ENCODE assay signal across 10 cellular contexts in the genomic region with DNA sequence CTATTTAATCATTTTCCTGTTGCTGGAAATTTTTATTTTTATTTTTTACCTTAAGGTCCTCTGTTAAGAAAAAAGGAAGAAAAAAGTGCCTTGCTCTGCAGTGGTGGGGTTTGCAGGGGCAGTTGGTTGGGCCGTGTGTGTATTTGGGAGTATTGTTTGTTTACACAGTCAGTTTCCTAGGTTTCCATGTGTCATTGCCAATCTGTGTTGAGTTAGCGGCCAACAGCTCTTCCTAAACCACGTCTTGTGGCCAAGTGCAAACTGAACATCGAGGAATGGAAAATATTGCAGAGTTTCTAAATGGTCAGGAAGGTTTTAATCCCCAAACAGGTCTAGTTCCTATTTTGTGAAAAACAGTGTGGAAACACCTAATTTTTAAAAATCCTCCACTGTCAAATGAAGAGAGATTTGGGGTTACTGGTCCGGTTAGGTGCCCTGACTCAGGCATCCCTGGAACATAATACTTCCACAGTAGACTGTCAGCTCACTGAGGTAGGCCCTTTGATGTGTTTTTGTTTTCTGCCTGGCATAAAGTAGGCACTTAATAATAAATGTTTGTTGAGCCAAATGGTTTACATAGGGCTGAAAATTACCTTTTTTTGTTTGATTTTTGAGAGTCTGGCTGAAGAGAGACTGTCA. TPM values are rescaled to one million over a fixed set of nuclear protein-coding genes. Genes with fewer than 3 reads are reported as not detected.
DNase-seq lines count a peak whose midpoint lies in the region; ATAC-seq, FAIRE-seq and TF ChIP-seq lines count a peak whose summit lies in the region.
"Had no signal": no experiment of that assay in that cellular context is flagged by ENCODE, and none has a peak within 500 bp of the region (broad histone marks: within the 10 kb centered on the region; RNA-seq: fewer than 3 reads in every experiment).

No MANE protein-coding gene starts in this region.

- H3K79me2 ChIP-seq in smooth muscle cell (ENCODE audit: low read depth): no peaks in the 10 kb centered on the region

- in situ Hi-C loops in GM13977 (cut with MboI; ENCODE audit: low pct_unique_long_range_greater_than_20kb, low sequenced_read_pairs, unreplicated experiment): no loop called here

- WGBS in smooth muscle cell (ENCODE audit: low lambda C conversion rate): 60% methylated on average over 5 of the region's 5 CpGs

- no peaks in the 10 kb centered on the region for H3K36me3 ChIP-seq in smooth muscle cell (ENCODE audit: low read depth)
- H3K36me3 ChIP-seq: neutrophil had no signal

- no peaks in the 10 kb centered on the region for H3K27me3 ChIP-seq in foreskin keratinocyte
- no peaks in the 10 kb centered on the region for H3K27me3 ChIP-seq in smooth muscle cell (ENCODE audit: low read depth)
- H3K27me3 ChIP-seq in CD4-positive, alpha-beta T cell (ENCODE audit: control insufficient read depth, insufficient read depth, low read length): peaks cover 12% of the 10 kb centered on the region
- H3K27me3 ChIP-seq: neutrophil had no signal

- peak overlapping the region; percentile 47 for H3K9ac ChIP-seq in smooth muscle cell (ENCODE audit: low read depth)

- ATAC-seq in foreskin keratinocyte (peak; percentile 40), HG02642 (IDR thresholded peaks at IDR 0.05; ENCODE audit: poor library complexity, unreplicated experiment) (no peak)
- ATAC-seq in CD4-positive, alpha-beta T cell (ENCODE audit: poor library complexity): no peak

- CTCF ChIA-PET in CD4-positive, alpha-beta T cell (lab: Charles Lee): no interaction called here

- H2AFZ ChIP-seq in smooth muscle cell (ENCODE audit: low read depth): no peak overlapping the region

- no peak overlapping the region for H3K27ac ChIP-seq in foreskin keratinocyte
- H3K27ac ChIP-seq in smooth muscle cell (ENCODE audit: low read depth): peak overlapping the region; percentile 50
- H3K27ac ChIP-seq in CD4-positive, alpha-beta T cell (ENCODE audit: low read depth, low read length): no peak overlapping the region
- H3K27ac ChIP-seq: neutrophil had no signal

- H3K9me3 Mint-ChIP-seq in HFFc6 (no peaks in the 10 kb centered on the region), glutamatergic neuron (ENCODE audit: unreplicated experiment) (no peaks in the 10 kb centered on the region)
- no peaks in the 10 kb centered on the region for H3K9me3 Mint-ChIP-seq in CD4-positive, alpha-beta T cell

- no peak for TF ChIP-seq CTCF in HFFc6 (IDR thresholded peaks at IDR 0.05)
- TF ChIP-seq CTCF in foreskin keratinocyte (conservative IDR thresholded peaks at IDR 0.05): no peak
- no peak for TF ChIP-seq CTCF in smooth muscle cell (IDR thresholded peaks at IDR 0.05; ENCODE audit: borderline replicate concordance, insufficient read depth, poor library complexity, severe bottlenecking)
- no peak for TF ChIP-seq CTCF in GM13977 (IDR thresholded peaks at IDR 0.05; ENCODE audit: extremely low read depth, insufficient read depth, missing control alignments)
- TF ChIP-seq CTCF in CD4-positive, alpha-beta T cell (IDR thresholded peaks at IDR 0.05): no peak
- TF ChIP-seq CTCF in glutamatergic neuron (IDR thresholded peaks at IDR 0.05; ENCODE audit: partially characterized antibody, unreplicated experiment): no peak

- H3K27me3 Mint-ChIP-seq in HFFc6 (ENCODE audit: insufficient read depth) (peaks cover 2% of the 10 kb centered on the region; the same call in 1 of the 2 replicates), glutamatergic neuron (ENCODE audit: unreplicated experiment) (no peaks in the 10 kb centered on the region)
- H3K27me3 Mint-ChIP-seq in CD4-positive, alpha-beta T cell: peaks cover 33% of the 10 kb centered on the region

- POLR2A ChIA-PET in CD4-positive, alpha-beta T cell (lab: Charles Lee): no interaction called here

- H3F3A ChIP-seq in smooth muscle cell (ENCODE audit: low read depth): no peaks in the 10 kb centered on the region

- no peak for FAIRE-seq in RCC 7860 (lab: Jason Lieb, UNC)

- DNase-seq in HFFc6 (peak; percentile 72), RCC 7860 (ENCODE audit: low spot score) (peak; percentile 81), foreskin keratinocyte (no peak), smooth muscle cell (lab: John Stamatoyannopoulos, UW; ENCODE audit: unreplicated experiment) (no peak), GM13977 (ENCODE audit: low spot score) (no peak), glutamatergic neuron (no peak)
- no peak for DNase-seq in CD4-positive, alpha-beta T cell

- H3K4me3 Mint-ChIP-seq in HFFc6: peak overlapping the region; percentile 18
- H3K4me3 Mint-ChIP-seq in CD4-positive, alpha-beta T cell: no peak overlapping the region
- no peak overlapping the region for H3K4me3 Mint-ChIP-seq in glutamatergic neuron (ENCODE audit: unreplicated experiment)

- intact Hi-C loops in CD4-positive, alpha-beta T cell (cut with DNase I, micrococcal nuclease): no loop called here

- 0 out of 2 replicates have a peak, but pooled peaks cover 5% of the 10 kb centered on the region for H3K36me3 Mint-ChIP-seq in HFFc6 (ENCODE audit: low read depth)
- H3K36me3 Mint-ChIP-seq in CD4-positive, alpha-beta T cell (ENCODE audit: low read depth): no peaks in the 10 kb centered on the region
- no peaks in the 10 kb centered on the region for H3K36me3 Mint-ChIP-seq in glutamatergic neuron (ENCODE audit: unreplicated experiment)

- H3K4me1 ChIP-seq in foreskin keratinocyte: peaks cover 4% of the 10 kb centered on the region
- H3K4me1 ChIP-seq in smooth muscle cell (ENCODE audit: low read depth): peaks cover 5% of the 10 kb centered on the region

- H3K9me3 ChIP-seq in smooth muscle cell (replicated peaks; ENCODE audit: low read depth): no peaks in the 10 kb centered on the region
- no peaks in the 10 kb centered on the region for H3K9me3 ChIP-seq in CD4-positive, alpha-beta T cell (ENCODE audit: control insufficient read depth, low read length)
- H3K9me3 ChIP-seq: neutrophil had no signal

- no peak overlapping the region for H3K4me3 ChIP-seq in smooth muscle cell

- H3K4me2 ChIP-seq in smooth muscle cell: no peak overlapping the region

- peak overlapping the region; percentile 68 for H3K27ac Mint-ChIP-seq in HFFc6
- no peak overlapping the region for H3K27ac Mint-ChIP-seq in CD4-positive, alpha-beta T cell
- H3K27ac Mint-ChIP-seq in glutamatergic neuron (ENCODE audit: unreplicated experiment): no peak overlapping the region

- no peaks in the 10 kb centered on the region for H4K20me1 ChIP-seq in smooth muscle cell (ENCODE audit: low read depth)

- H3K4me1 Mint-ChIP-seq in HFFc6 (ENCODE audit: low read depth) (peaks cover 40% of the 10 kb centered on the region), glutamatergic neuron (ENCODE audit: low read depth, unreplicated experiment) (no peaks in the 10 kb centered on the region)
- no peaks in the 10 kb centered on the region for H3K4me1 Mint-ChIP-seq in CD4-positive, alpha-beta T cell (ENCODE audit: low read depth)

RNA-seq across cellular contexts. Expression of gene MAMDC2, which starts 37.0 kb away (rescaled TPM):
- total RNA-seq in HFFc6 (2021; fragmentation: NEBNext Ultra II Directional; extraction: Animal tissue kit (Norgen Biotek cat#: 25700)): 10 to 100 TPM in 4 of 6 experiments, 1 to 10 TPM in 2; 4.0 to 16.6 (median 13.9) TPM
- total RNA-seq in foreskin keratinocyte (9.4 and 22.7 TPM in 2 replicates), smooth muscle cell (13.0 and 13.3 TPM in 2 replicates), glutamatergic neuron (ENCODE audit: unreplicated experiment) (0.22 TPM)
- polyA plus RNA-seq in foreskin keratinocyte (3.7 and 7.0 TPM in 2 replicates), smooth muscle cell (7.9 and 8.2 TPM in 2 replicates)
- under 1 TPM in 1 of 2 experiments, not detected in 1; 0.08 TPM for total RNA-seq in CD4-positive, alpha-beta T cell
- total RNA-seq: NCI-H460 had no signal

Comparison
In these comparisons a context has a peak if more than half of its experiments do, and no peak if none do; other contexts are left out.
1. DNase-seq: peak in HFFc6 (single experiment) and RCC 7860 (single experiment); none in foreskin keratinocyte (0 of 2), smooth muscle cell (single experiment), GM13977 (single experiment), CD4-positive, alpha-beta T cell (0 of 10) and glutamatergic neuron (single experiment).